1 cellular context compared by ENCODE assay signal in genomic region chr13:36612242-36612641, GRCh38.
TF ChIP-seq lines count a peak whose summit lies in the region.

No MANE protein-coding gene starts in this region.

TF ChIP-seq in H1, 55 proteins besides CTCF, POLR2A, EP300 and RAD21 (continued from another document):
- TF ChIP-seq CHD7 (IDR thresholded peaks at IDR 0.05; ENCODE audit: insufficient replicate concordance, low read length) (no peak), SUZ12 (IDR thresholded peaks at IDR 0.05; ENCODE audit: low read length) (no peak), CBX8 (IDR thresholded peaks at IDR 0.05; ENCODE audit: borderline replicate concordance, low read depth, low read length) (no peak), MAFK (IDR thresholded peaks at IDR 0.05; ENCODE audit: low read depth, low read length) (no peak), GTF2F1 (IDR thresholded peaks at IDR 0.05; ENCODE audit: borderline replicate concordance, low read depth, low read length) (no peak)
